In genomic region chr11:93487032-93487483, GRCh38 we compare ENCODE assay signal across 14 cellular contexts. TPM values are rescaled to one million over a fixed set of nuclear protein-coding genes. Genes with fewer than 3 reads are reported as not detected.
DNase-seq lines count a peak whose midpoint lies in the region; ATAC-seq, FAIRE-seq and TF ChIP-seq lines count a peak whose summit lies in the region.
"Had no signal": no experiment of that assay in that cellular context is flagged by ENCODE, and none has a peak within 500 bp of the region (broad histone marks: within the 10 kb centered on the region; RNA-seq: fewer than 3 reads in every experiment).

No MANE protein-coding gene starts in this region.

- H3K27me3 ChIP-seq in pancreas = no peaks in the 10 kb centered on the region

- ATAC-seq in pancreas = peak in 3 of 4 donors; percentile 22 to 43 (median 35)
- ATAC-seq: activated naive CD8-positive, alpha-beta T cell treated with anti-CD3 and anti-CD28 coated beads, Interleukin-2, amount 50 U/mL, for 24 hours; esophagus mucosa had no signal

- no peak overlapping the region for H3K27ac ChIP-seq in pancreas
- H3K27ac ChIP-seq: 22Rv1 had no signal

- peaks cover 5 to 12% (median 6%) of the 10 kb centered on the region in 3 donors for H3K4me1 ChIP-seq in pancreas

- peak; percentile 66 to 87 (median 72) for DNase-seq in NCI-H1417 (lab: John Stamatoyannopoulos, UW)
- no peak for DNase-seq in NCI-H1417 treated with DMSO at 0.1 percent for 48 hours (lab: John Stamatoyannopoulos, UW)
- peak; percentile 48 for DNase-seq in NCI-H2196 (lab: John Stamatoyannopoulos, UW; ENCODE audit: unreplicated experiment)
- DNase-seq in amniotic epithelial cell (ENCODE audit: low read depth) = peak; percentile 72
- DNase-seq in pancreas = no peak
- DNase-seq in stimulated activated CD8-positive, alpha-beta memory T cell treated with anti-CD3 and anti-CD28 coated beads, Interleukin-4, amount 100 ng/mL, for 48 hours = no peak
- DNase-seq in NCI-H2171 treated with DMSO at 0.1 percent for 48 hours (lab: John Stamatoyannopoulos, UW) = no peak
- no peak for DNase-seq in NCI-H2081 treated with DMSO at 0.1 percent for 48 hours (lab: John Stamatoyannopoulos, UW)
- DNase-seq: activated naive CD8-positive, alpha-beta T cell treated with anti-CD3 and anti-CD28 coated beads, Interleukin-2, amount 50 U/mL, for 24 hours; KBM-7; NCI-H524 treated with DMSO at 0.1 percent for 48 hours; posterior cingulate gyrus had no signal

- no peak for FAIRE-seq in pancreas (lab: Jason Lieb, UNC)

- H3K36me3 ChIP-seq in pancreas = no peaks in the 10 kb centered on the region

- intact Hi-C loops in pancreas (cut with DNase I) = no loop called here

- WGBS in pancreas, 2 donors = 26 to 36% methylated on average over 7 of the region's 7 CpGs

- no peak overlapping the region for H3K4me3 ChIP-seq in pancreas

- no peaks in the 10 kb centered on the region for H3K9me3 ChIP-seq in pancreas

- TF ChIP-seq CTCF in pancreas (IDR thresholded peaks at IDR 0.05) = no peak

RNA-seq across cellular contexts. Expression of gene SMCO4, which starts 56.1 kb away (rescaled TPM):
- 10 to 100 TPM; 16.0 to 31.8 (median 19.6) TPM for total RNA-seq in pancreas
- polyA plus RNA-seq in pancreas = 10 to 100 TPM; 15.6 to 41.8 TPM

Comparison
In these comparisons a context has a peak if more than half of its experiments do, and no peak if none do; other contexts are left out.
1. DNase-seq: peak in NCI-H1417 (3 of 3), NCI-H2196 (single experiment) and amniotic epithelial cell (single experiment); none in NCI-H1417 treated with DMSO at 0.1 percent for 48 hours (single experiment), pancreas (0 of 6), stimulated activated CD8-positive, alpha-beta memory T cell treated with anti-CD3 and anti-CD28 coated beads, Interleukin-4, amount 100 ng/mL, for 48 hours (single experiment), NCI-H2171 treated with DMSO at 0.1 percent for 48 hours (single experiment) and NCI-H2081 treated with DMSO at 0.1 percent for 48 hours (single experiment).